9 cellular contexts compared by ENCODE assay signal in the genomic region with DNA sequence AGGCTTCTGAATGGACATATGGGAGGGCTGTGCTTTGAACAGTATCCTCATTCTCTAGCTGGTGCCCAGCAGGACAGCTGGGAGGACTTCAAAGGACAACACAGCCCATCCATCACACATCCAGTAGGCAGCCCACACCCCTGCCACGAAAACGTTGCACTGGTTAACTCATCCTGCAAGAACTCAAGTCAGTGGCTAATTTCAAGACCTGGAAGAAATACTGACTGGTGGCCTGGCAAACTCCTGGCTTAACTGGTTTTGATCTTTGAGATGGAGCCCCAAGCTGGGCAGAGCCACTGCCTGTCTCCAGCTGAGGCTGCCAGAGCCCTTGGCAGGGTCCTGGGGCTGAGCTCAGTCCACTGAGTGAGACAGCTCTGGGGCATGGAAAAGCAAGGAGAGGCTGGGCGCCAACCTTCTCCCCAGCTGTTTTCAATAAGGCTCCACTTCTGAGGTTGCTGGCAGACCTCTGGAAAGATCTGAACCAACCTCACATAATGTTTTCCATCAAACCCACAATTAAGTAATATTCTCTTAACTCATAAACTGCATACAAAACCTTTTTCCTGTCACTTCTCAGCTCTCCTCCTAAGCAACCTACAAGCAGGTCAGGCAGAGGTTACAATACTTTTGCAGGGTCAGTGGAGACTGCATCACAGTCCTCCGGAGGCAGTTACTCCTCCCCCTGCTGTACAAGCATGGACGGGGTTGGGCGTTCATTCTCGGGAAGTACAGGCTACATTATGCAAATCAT.
DNase-seq lines count a peak whose midpoint lies in the region; ATAC-seq and TF ChIP-seq lines count a peak whose summit lies in the region.
"Had no signal": no experiment of that assay in that cellular context is flagged by ENCODE, and none has a peak within 500 bp of the region (broad histone marks: within the 10 kb centered on the region; RNA-seq: fewer than 3 reads in every experiment).

No MANE protein-coding gene starts in this region.

- no peaks in the 10 kb centered on the region for H3K9me3 ChIP-seq in upper lobe of left lung

- H3K9me3 Mint-ChIP-seq in progenitor cell of endocrine pancreas (ENCODE audit: low read depth) (no peaks in the 10 kb centered on the region), Calu3 (ENCODE audit: low read depth, unreplicated experiment) (no peaks in the 10 kb centered on the region)

- H3K4me1 ChIP-seq in upper lobe of left lung, result peaks cover 0 to 6% (median 0%) of the 10 kb centered on the region in 4 donors

- no peak overlapping the region for H3K4me3 Mint-ChIP-seq in progenitor cell of endocrine pancreas (ENCODE audit: low read depth)
- H3K4me3 Mint-ChIP-seq in Calu3 (ENCODE audit: low read depth, unreplicated experiment), result no peak overlapping the region

- no peaks in the 10 kb centered on the region for H3K36me3 ChIP-seq in upper lobe of left lung

- no peak overlapping the region for H3K4me3 ChIP-seq in upper lobe of left lung

- peaks cover 1% of the 10 kb centered on the region for H3K27me3 Mint-ChIP-seq in progenitor cell of endocrine pancreas
- no peaks in the 10 kb centered on the region for H3K27me3 Mint-ChIP-seq in Calu3 (ENCODE audit: unreplicated experiment)

- H3K27ac ChIP-seq in caudate nucleus (ENCODE audit: low read depth, low read length) (no peak overlapping the region), upper lobe of left lung (peak overlapping the region in 2 of 4 donors; percentile 28 to 49)

- no peak for TF ChIP-seq EP300 in upper lobe of left lung (IDR thresholded peaks at IDR 0.05)

- ATAC-seq in upper lobe of left lung (ENCODE audit: low FRiP score in 2 of 2) (peak; percentile 76 to 85), HG03442 (IDR thresholded peaks at IDR 0.05; ENCODE audit: unreplicated experiment) (no peak)

- H3K27me3 ChIP-seq in upper lobe of left lung, result no peaks in the 10 kb centered on the region

- no peak for TF ChIP-seq POLR2A in upper lobe of left lung (IDR thresholded peaks at IDR 0.05)

- BruUV-seq in Calu3 (replicated peaks; lab: Mats Ljungman, UMichigan), result no TSS peak

- no peaks in the 10 kb centered on the region for H3K36me3 Mint-ChIP-seq in progenitor cell of endocrine pancreas (ENCODE audit: insufficient read depth)
- no peaks in the 10 kb centered on the region for H3K36me3 Mint-ChIP-seq in Calu3 (ENCODE audit: insufficient read depth, unreplicated experiment)

- CTCF ChIA-PET in Calu3 (lab: Charles Lee), result no interaction called here

- TF ChIP-seq CTCF in upper lobe of left lung (IDR thresholded peaks at IDR 0.05), result no peak
- no peak for TF ChIP-seq CTCF in progenitor cell of endocrine pancreas (IDR thresholded peaks at IDR 0.05; ENCODE audit: unreplicated experiment)
- no peak for TF ChIP-seq CTCF in Calu3 (IDR thresholded peaks at IDR 0.05; ENCODE audit: unreplicated experiment)

- no peaks in the 10 kb centered on the region for H3K4me1 Mint-ChIP-seq in progenitor cell of endocrine pancreas (ENCODE audit: low read depth)
- H3K4me1 Mint-ChIP-seq in Calu3 (ENCODE audit: low read depth, unreplicated experiment), result no peaks in the 10 kb centered on the region

- WGBS in upper lobe of left lung, 2 donors, result 60 to 74% methylated on average over 5 to 7 of the region's 7 CpGs

- peak; percentile 52 for DNase-seq in HT1080 (ENCODE audit: low read depth)
- peak in 49 of 61 donors; percentile 8 to 80 (median 42) for DNase-seq in caudate nucleus (lab: John Stamatoyannopoulos, UW)
- DNase-seq in medulla oblongata (ENCODE audit: extremely low spot score), result peak; percentile 87
- no peak for DNase-seq in upper lobe of left lung
- DNase-seq in progenitor cell of endocrine pancreas (ENCODE audit: low spot score, unreplicated experiment), result no peak
- no peak for DNase-seq in Calu3
- DNase-seq: activated CD4-positive, CD25-positive, alpha-beta regulatory T cell; activated naive CD4-positive, alpha-beta T cell had no signal

- intact Hi-C loops in Calu3 (cut with micrococcal nuclease; ENCODE audit: unreplicated experiment), result no loop called here

- H3K27ac Mint-ChIP-seq in progenitor cell of endocrine pancreas (no peak overlapping the region), Calu3 (ENCODE audit: unreplicated experiment) (no peak overlapping the region)

Comparison
In these comparisons a context has a peak if more than half of its experiments do, and no peak if none do; other contexts are left out.
1. DNase-seq: peak in HT1080 (single experiment), caudate nucleus (49 of 61) and medulla oblongata (single experiment); none in upper lobe of left lung (0 of 2), progenitor cell of endocrine pancreas (single experiment) and Calu3 (single experiment).